ENCODE assay signal across 2 cellular contexts in genomic region chr16:85644093-85644712, GRCh38.
TF ChIP-seq lines count a peak whose summit lies in the region.

No MANE protein-coding gene starts in this region.

TF ChIP-seq in HEK293, 187 proteins besides CTCF, POLR2A, EP300 and RAD21:
- TF ChIP-seq ZNF707 (tag by site-specific recombination; IDR thresholded peaks at IDR 0.05) (no peak), ZNF121 (tag by site-specific recombination; IDR thresholded peaks at IDR 0.05) (peak; percentile 89)

TF ChIP-seq in GM12891, 5 proteins besides CTCF, POLR2A, EP300 and RAD21:
- no peak for TF ChIP-seq PAX5 (IDR thresholded peaks at IDR 0.05; ENCODE audit: insufficient read depth, low read length, severe bottlenecking)
- TF ChIP-seq POU2F2 (IDR thresholded peaks at IDR 0.05; ENCODE audit: low read depth, low read length): no peak
